34 cellular contexts compared by ENCODE assay signal in genomic region chr10:7874864-7875263, GRCh38.
"Had no signal": no experiment of that assay in that cellular context is flagged by ENCODE, and none has a peak within 500 bp of the region (broad histone marks: within the 10 kb centered on the region; RNA-seq: fewer than 3 reads in every experiment).

No MANE protein-coding gene starts in this region.

- H3K27ac ChIP-seq: adrenal gland, body of pancreas, brain microvascular endothelial cell, breast epithelium, VCaP had no signal

- ATAC-seq: activated CD8-positive, alpha-beta T cell treated with anti-CD3 and anti-CD28 coated beads for 36 hours; activated naive CD4-positive, alpha-beta T cell treated with anti-CD3 and anti-CD28 coated beads, Interleukin-2, amount 50 U/mL, for 72 hours; activated T-cell treated with anti-CD3 and anti-CD28 coated beads, Interleukin-2, amount 50 U/mL, for 4 hours; activated T-cell treated with anti-CD3 and anti-CD28 coated beads, Interleukin-2, amount 50 U/mL, for 72 hours; activated T-helper 17 cell treated with anti-CD3 and anti-CD28 coated beads, Interleukin-2, amount 50 U/mL, for 72 hours; body of pancreas had no signal

- H3K4me1 ChIP-seq: breast epithelium had no signal

- H3K36me3 ChIP-seq: adrenal gland, brain microvascular endothelial cell, breast epithelium had no signal

- FAIRE-seq: astrocyte, TTC549 had no signal

- H3K4me3 ChIP-seq: adrenal gland, body of pancreas, breast epithelium had no signal

- H3K27me3 ChIP-seq: adrenal gland, body of pancreas, brain microvascular endothelial cell, breast epithelium had no signal

- DNase-seq: activated B cell treated with CpG ODN at 0.5 μM for 24 hours; activated CD4-positive, alpha-beta memory T cell treated with anti-CD3 and anti-CD28 coated beads for 36 hours; activated CD4-positive, alpha-beta T cell treated with anti-CD3 and anti-CD28 coated beads for 4 hours; activated CD4-positive, alpha-beta T cell treated with anti-CD3 and anti-CD28 coated beads, Interleukin-2, amount 10 ng/mL, durations not matched to agents 24 days and 14 days; activated CD4-positive, alpha-beta T cell treated with anti-CD3 and anti-CD28 coated beads, Interleukin-2, amount 50 U/mL, for 1 hour; activated CD4-positive, alpha-beta T cell treated with anti-CD3 and anti-CD28 coated beads, Interleukin-2, amount 50 U/mL, for 4 hours; activated CD4-positive, CD25-positive, alpha-beta regulatory T cell treated with anti-CD3 and anti-CD28 coated beads, Interleukin-2, amount 50 U/mL, for 72 hours; activated CD8-positive, alpha-beta memory T cell treated with anti-CD3 and anti-CD28 coated beads, Interleukin-2, amount 50 U/mL, for 4 hours; activated CD8-positive, alpha-beta T cell treated with anti-CD3 and anti-CD28 coated beads for 36 hours; activated effector memory CD4-positive, alpha-beta T cell treated with anti-CD3 and anti-CD28 coated beads, Interleukin-2, amount 50 U/mL, for 16 hours; activated gamma-delta T cell treated with Interleukin-2 at 50 U/mL for 16 hours; activated naive CD4-positive, alpha-beta T cell; activated naive CD4-positive, alpha-beta T cell treated with anti-CD3 and anti-CD28 coated beads for 36 hours; activated naive CD4-positive, alpha-beta T cell treated with anti-CD3 and anti-CD28 coated beads, Interleukin-2, amount 50 U/mL, for 16 hours; activated naive CD8-positive, alpha-beta T cell treated with anti-CD3 and anti-CD28 coated beads for 36 hours; activated T-cell treated with anti-CD3 and anti-CD28 coated beads for 4 hours; activated T-cell treated with anti-CD3 and anti-CD28 coated beads, Interleukin-2, amount 50 U/mL, for 1 hour; activated T-cell treated with anti-CD3 and anti-CD28 coated beads, Interleukin-2, amount 50 U/mL, for 4 hours; activated T-cell treated with anti-CD3 and anti-CD28 coated beads, Interleukin-2, amount 50 U/mL, for 72 hours; adrenal gland; amniotic stem cell; aorta; body of pancreas; brain microvascular endothelial cell; central memory CD4-positive, alpha-beta T cell; T-helper 1 cell; T-helper 2 cell; T-helper 9 cell had no signal

- H3K9me3 ChIP-seq: adrenal gland, breast epithelium had no signal
